In the genomic region with DNA sequence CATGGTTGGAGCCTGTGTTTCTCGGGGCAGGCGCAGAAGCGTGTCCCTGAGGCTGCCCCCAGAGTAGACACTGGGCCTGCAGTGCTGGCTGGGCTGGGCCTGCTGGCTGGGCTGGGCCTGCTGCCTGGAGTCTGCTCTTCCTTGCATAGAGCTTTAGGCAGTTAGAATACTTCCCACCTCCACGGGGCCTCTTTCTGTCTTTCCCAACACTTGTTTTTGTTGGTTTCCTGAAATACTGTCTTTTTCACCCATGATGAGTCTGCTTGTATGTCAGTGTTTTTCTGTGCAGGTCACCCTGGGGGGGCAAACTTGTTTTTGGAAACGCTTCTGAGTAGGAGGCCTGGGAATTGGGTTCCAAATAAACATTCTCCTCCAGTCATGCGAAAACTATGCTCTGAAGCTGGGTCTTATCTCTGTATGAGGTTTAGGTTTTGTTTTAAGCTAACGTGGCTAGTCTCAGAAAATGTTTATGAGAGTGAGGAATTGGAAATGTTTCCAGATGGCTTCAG, we compare ENCODE assay signal across 9 cellular contexts.
DNase-seq lines count a peak whose midpoint lies in the region; FAIRE-seq and TF ChIP-seq lines count a peak whose summit lies in the region.
"Had no signal": no experiment of that assay in that cellular context is flagged by ENCODE, and none has a peak within 500 bp of the region (broad histone marks: within the 10 kb centered on the region; RNA-seq: fewer than 3 reads in every experiment).

No MANE protein-coding gene starts in this region.

- peak overlapping the region; percentile 50 for H3K27ac ChIP-seq in subcutaneous abdominal adipose tissue (ENCODE audit: low read depth, low read length)

- H3K4me1 ChIP-seq in subcutaneous abdominal adipose tissue (ENCODE audit: control insufficient read depth in 5 of 5, insufficient read depth in 5 of 5, low read length in 5 of 5), result peaks cover 2 to 23% (median 17%) of the 10 kb centered on the region in 5 donors

- FAIRE-seq in H54 (lab: Jason Lieb, UNC), result no peak

- peak overlapping the region in 4 of 5 donors; percentile 1 to 53 (median 22) for H3K9ac ChIP-seq in subcutaneous abdominal adipose tissue (ENCODE audit: low read length in 5 of 5)

- DNase-seq in H54 (ENCODE audit: insufficient read length, low spot score) (peak; percentile 44), brain pericyte (ENCODE audit: low read depth, low spot score) (peak; percentile 98), left kidney (ENCODE audit: low read depth, low spot score) (peak; percentile 91), GF-D8 (lab: John Stamatoyannopoulos, UW) (no peak), NCI-H187 (lab: John Stamatoyannopoulos, UW) (no peak), NCI-H748 treated with DMSO at 0.1 percent for 48 hours (lab: John Stamatoyannopoulos, UW) (no peak)
- DNase-seq in activated CD4-positive, CD25-positive, alpha-beta regulatory T cell (lab: John Stamatoyannopoulos, UW), result no peak
- DNase-seq: glutamatergic neuron had no signal

- H3K4me3 ChIP-seq in subcutaneous abdominal adipose tissue (ENCODE audit: low read depth in 1 of 5, low read length in 5 of 5), result no peak overlapping the region

- no peak for TF ChIP-seq POLR2A in H54 (IDR thresholded peaks at IDR 0.05; ENCODE audit: low read depth, low read length)

- no peaks in the 10 kb centered on the region for H3K9me3 ChIP-seq in subcutaneous abdominal adipose tissue (ENCODE audit: control insufficient read depth in 5 of 5, low read length in 5 of 5)

- H3K27me3 ChIP-seq in subcutaneous abdominal adipose tissue (ENCODE audit: control insufficient read depth in 5 of 5, insufficient read depth in 4 of 5, low read length in 5 of 5), result no peaks in the 10 kb centered on the region

- peaks cover 0 to 63% (median 50%) of the 10 kb centered on the region in 5 donors for H3K36me3 ChIP-seq in subcutaneous abdominal adipose tissue (ENCODE audit: control insufficient read depth in 5 of 5, insufficient read depth in 5 of 5, low read length in 5 of 5)

Comparison
In these comparisons a context has a peak if more than half of its experiments do, and no peak if none do; other contexts are left out.
1. DNase-seq: peak in H54 (single experiment), brain pericyte (single experiment) and left kidney (single experiment); none in GF-D8 (single experiment), activated CD4-positive, CD25-positive, alpha-beta regulatory T cell (0 of 4), NCI-H187 (0 of 2) and NCI-H748 treated with DMSO at 0.1 percent for 48 hours (single experiment).